ENCODE assay signal across 8 cellular contexts in genomic region chr16:77599793-77600415, GRCh38.
DNase-seq lines count a peak whose midpoint lies in the region; ATAC-seq, FAIRE-seq and TF ChIP-seq lines count a peak whose summit lies in the region.

No MANE protein-coding gene starts in this region.

- no peak overlapping the region for H3K27ac ChIP-seq in astrocyte (ENCODE audit: low read depth, low read length)
- no peak overlapping the region for H3K27ac ChIP-seq in lower lobe of right lung
- H3K27ac ChIP-seq in mesendoderm (ENCODE audit: low read depth, low read length) = no peak overlapping the region
- no peak overlapping the region for H3K27ac ChIP-seq in sigmoid colon

- no peaks in the 10 kb centered on the region for H3K36me3 ChIP-seq in BE2C
- H3K36me3 ChIP-seq in astrocyte (ENCODE audit: insufficient read depth, low read length) = no peaks in the 10 kb centered on the region
- H3K36me3 ChIP-seq in lower lobe of right lung = no peaks in the 10 kb centered on the region
- H3K36me3 ChIP-seq in mesendoderm (ENCODE audit: control insufficient read depth, insufficient read depth, low read length) = no peaks in the 10 kb centered on the region
- no peaks in the 10 kb centered on the region for H3K36me3 ChIP-seq in sigmoid colon

- no peak overlapping the region for H3K4ac ChIP-seq in mesendoderm (ENCODE audit: low read depth, low read length)

- H3K18ac ChIP-seq in mesendoderm (ENCODE audit: low read length) = no peak overlapping the region

- no peak for TF ChIP-seq EP300 in sigmoid colon (IDR thresholded peaks at IDR 0.05)

- H3K79me2 ChIP-seq in astrocyte (ENCODE audit: insufficient read depth, low read length) = no peaks in the 10 kb centered on the region
- H3K79me2 ChIP-seq in mesendoderm (ENCODE audit: control insufficient read depth, insufficient read depth, low read length) = no peaks in the 10 kb centered on the region

- TF ChIP-seq CTCF in BE2C (IDR thresholded peaks at IDR 0.05; ENCODE audit: low read depth, low read length) = peak; percentile 85
- peak; percentile 95 for TF ChIP-seq CTCF in astrocyte (IDR thresholded peaks at IDR 0.05; ENCODE audit: insufficient read depth, low read depth, low read length)
- peak; percentile 65 for TF ChIP-seq CTCF in lower lobe of right lung (IDR thresholded peaks at IDR 0.05)
- peak in 1 of 4 experiments; percentile 29 for TF ChIP-seq CTCF in sigmoid colon (IDR thresholded peaks at IDR 0.05)

- peaks cover 5% of the 10 kb centered on the region for H3K27me3 Mint-ChIP-seq in astrocyte (ENCODE audit: low read depth, unreplicated experiment)

- no peaks in the 10 kb centered on the region for H3K36me3 Mint-ChIP-seq in astrocyte (ENCODE audit: low read depth, unreplicated experiment)

- TF ChIP-seq POLR2A in GM12891 (IDR thresholded peaks at IDR 0.05; ENCODE audit: low read depth, low read length) (no peak), sigmoid colon (IDR thresholded peaks at IDR 0.05) (no peak)

- H3K9me3 ChIP-seq in BE2C = no peaks in the 10 kb centered on the region
- no peaks in the 10 kb centered on the region for H3K9me3 ChIP-seq in astrocyte (ENCODE audit: insufficient read depth, low read depth, low read length)
- no peaks in the 10 kb centered on the region for H3K9me3 ChIP-seq in lower lobe of right lung
- H3K9me3 ChIP-seq in sigmoid colon = peaks cover 0 to 2% (median 0%) of the 10 kb centered on the region in 4 donors

- no peaks in the 10 kb centered on the region for H3K79me1 ChIP-seq in mesendoderm (ENCODE audit: low read length)

- H2AFZ ChIP-seq in astrocyte (ENCODE audit: low read depth, low read length) = no peak overlapping the region

- no peak overlapping the region for H3K56ac ChIP-seq in mesendoderm (ENCODE audit: low read length)

- no peak overlapping the region for H2BK120ac ChIP-seq in mesendoderm (ENCODE audit: low read depth, low read length)

- peaks cover 2% of the 10 kb centered on the region for H3K4me1 Mint-ChIP-seq in astrocyte (ENCODE audit: low read depth, unreplicated experiment)

- FAIRE-seq in GM12891 (lab: Jason Lieb, UNC) = peak; percentile 73
- FAIRE-seq in astrocyte (lab: Jason Lieb, UNC) = peak; percentile 74

- H3K27ac Mint-ChIP-seq in astrocyte (ENCODE audit: unreplicated experiment) = no peak overlapping the region

- H3K4me2 ChIP-seq in astrocyte (ENCODE audit: low read length) = no peak overlapping the region
- H3K4me2 ChIP-seq in mesendoderm (ENCODE audit: low read length) = no peak overlapping the region

- no peak overlapping the region for H4K8ac ChIP-seq in mesendoderm (ENCODE audit: low read depth, low read length)

- no peak overlapping the region for H3K4me3 ChIP-seq in BE2C (ENCODE audit: low read depth, low read length)
- H3K4me3 ChIP-seq in astrocyte (ENCODE audit: insufficient read depth, low read depth, low read length) = no peak overlapping the region
- H3K4me3 ChIP-seq in lower lobe of right lung = no peak overlapping the region
- H3K4me3 ChIP-seq in mesendoderm (ENCODE audit: low read length) = no peak overlapping the region
- H3K4me3 ChIP-seq in sigmoid colon = no peak overlapping the region

- H3K9me3 Mint-ChIP-seq in astrocyte (ENCODE audit: unreplicated experiment) = no peaks in the 10 kb centered on the region

- DNase-seq in BE2C (peak; percentile 44), GM12891 (ENCODE audit: insufficient read length, low spot score) (no peak), NCI-H1105 (lab: John Stamatoyannopoulos, UW) (peak; percentile 19), astrocyte (ENCODE audit: low read depth) (peak; percentile 20), lower lobe of right lung (no peak), mesendoderm (no peak), sigmoid colon (no peak)

- ATAC-seq in lower lobe of right lung = peak in 1 of 2 donors; percentile 51
- no peak for ATAC-seq in HG02678 (IDR thresholded peaks at IDR 0.05; ENCODE audit: unreplicated experiment)

- no peaks in the 10 kb centered on the region for H4K20me1 ChIP-seq in astrocyte (ENCODE audit: insufficient read depth, low read length)

- H2BK15ac ChIP-seq in mesendoderm (replicated peaks; ENCODE audit: low read depth) = no peak overlapping the region

- intact Hi-C loops in lower lobe of right lung (cut with DNase I) = no loop called here
- intact Hi-C loops in sigmoid colon (cut with DNase I) = no loop called here

- H2AK5ac ChIP-seq in mesendoderm (ENCODE audit: low read length) = no peak overlapping the region

- H3K4me1 ChIP-seq in BE2C = no peaks in the 10 kb centered on the region
- peaks cover 10% of the 10 kb centered on the region for H3K4me1 ChIP-seq in astrocyte (ENCODE audit: insufficient read depth, low read length)
- H3K4me1 ChIP-seq in lower lobe of right lung = peaks cover 8% of the 10 kb centered on the region
- no peaks in the 10 kb centered on the region for H3K4me1 ChIP-seq in mesendoderm (ENCODE audit: control insufficient read depth, low read depth, low read length)
- no peaks in the 10 kb centered on the region for H3K4me1 ChIP-seq in sigmoid colon

- H3K9ac ChIP-seq in astrocyte (ENCODE audit: low read length) = no peak overlapping the region
- H3K9ac ChIP-seq in mesendoderm (ENCODE audit: low read length) = no peak overlapping the region

- no peak overlapping the region for H4K5ac ChIP-seq in mesendoderm (ENCODE audit: low read length)

- no peak overlapping the region for H3K4me3 Mint-ChIP-seq in astrocyte (ENCODE audit: unreplicated experiment)

- H3K23ac ChIP-seq in mesendoderm (ENCODE audit: low read length) = no peak overlapping the region

- H2BK5ac ChIP-seq in mesendoderm (ENCODE audit: low read length) = no peak overlapping the region

- H3K27me3 ChIP-seq in BE2C (no peaks in the 10 kb centered on the region), astrocyte (ENCODE audit: insufficient read depth, low read length) (no peaks in the 10 kb centered on the region), lower lobe of right lung (ENCODE audit: low read depth) (no peaks in the 10 kb centered on the region), mesendoderm (ENCODE audit: insufficient read depth, low read length, poor library complexity) (no peaks in the 10 kb centered on the region), sigmoid colon (no peaks in the 10 kb centered on the region)

TF ChIP-seq in GM12891, 5 proteins besides CTCF, POLR2A, EP300 and RAD21:
- TF ChIP-seq PAX5 (IDR thresholded peaks at IDR 0.05; ENCODE audit: insufficient read depth, low read length, severe bottlenecking) (no peak), SPI1 (IDR thresholded peaks at IDR 0.05; ENCODE audit: low read depth, low read length) (no peak), TAF1 (IDR thresholded peaks at IDR 0.05; ENCODE audit: low read depth, low read length) (no peak), POLR2AphosphoS5 (IDR thresholded peaks at IDR 0.05; ENCODE audit: low read depth, low read length) (no peak), POU2F2 (IDR thresholded peaks at IDR 0.05; ENCODE audit: low read depth, low read length) (no peak)
TF ChIP-seq in GM12891: peak in this region for 0.

Comparison
In these comparisons a context has a peak if more than half of its experiments do, and no peak if none do; other contexts are left out.
1. DNase-seq: peak in BE2C (single experiment), NCI-H1105 (single experiment) and astrocyte (single experiment); none in GM12891 (single experiment), lower lobe of right lung (single experiment), mesendoderm (single experiment) and sigmoid colon (single experiment).